9 cellular contexts compared by ENCODE assay signal in genomic region chr16:85354623-85355514, GRCh38.
A peak's percentile ranks its signal among the peaks of the same experiment; 100 is the strongest.
DNase-seq lines count a peak whose midpoint lies in the region; TF ChIP-seq lines count a peak whose summit lies in the region.
"Had no signal": no experiment of that assay in that cellular context is flagged by ENCODE, and none has a peak within 500 bp of the region (broad histone marks: within the 10 kb centered on the region; RNA-seq: fewer than 3 reads in every experiment).

No MANE protein-coding gene starts in this region.

- DNase-seq in CD8-positive, alpha-beta memory T cell: no peak
- peak; percentile 53 for DNase-seq in NCI-H82 treated with DMSO at 0.1 percent for 48 hours (lab: John Stamatoyannopoulos, UW; ENCODE audit: unreplicated experiment)
- DNase-seq in cardiac fibroblast (ENCODE audit: low read depth in 2 of 2): peak; percentile 29 to 36
- peak; percentile 28 for DNase-seq in neural crest cell (ENCODE audit: low read depth, low spot score)
- DNase-seq in ACHN: no peak
- no peak for DNase-seq in NCI-H2107 treated with DMSO at 0.1 percent for 48 hours (lab: John Stamatoyannopoulos, UW; ENCODE audit: unreplicated experiment)
- no peak for DNase-seq in hypothalamus (lab: John Stamatoyannopoulos, UW)
- no peak for DNase-seq in kidney glomerular epithelial cell (lab: John Stamatoyannopoulos, UW)
- DNase-seq: COR-L47 had no signal

- H3K9me3 ChIP-seq in CD8-positive, alpha-beta memory T cell (ENCODE audit: low read length): no peaks in the 10 kb centered on the region

- no peaks in the 10 kb centered on the region for H3K27me3 ChIP-seq in CD8-positive, alpha-beta memory T cell (ENCODE audit: insufficient read depth, low read length, poor library complexity, severe bottlenecking)

- H3K4me3 Mint-ChIP-seq in CD8-positive, alpha-beta memory T cell: no peak overlapping the region
- no peak overlapping the region for H3K4me3 Mint-ChIP-seq in neural crest cell

- CTCF ChIA-PET in CD8-positive, alpha-beta memory T cell (lab: Charles Lee): no interaction called here

- peak overlapping the region; percentile 65 for H3K27ac ChIP-seq in CD8-positive, alpha-beta memory T cell (ENCODE audit: low read depth, low read length)

- H3K36me3 ChIP-seq in CD8-positive, alpha-beta memory T cell (ENCODE audit: insufficient read depth, low read length): no peaks in the 10 kb centered on the region

- H3K27me3 Mint-ChIP-seq in CD8-positive, alpha-beta memory T cell: peaks cover 5 to 7% of the 10 kb centered on the region in 2 donors
- H3K27me3 Mint-ChIP-seq in neural crest cell (ENCODE audit: low read depth): no peaks in the 10 kb centered on the region

- peaks cover 0 to 1% (median 0%) of the 10 kb centered on the region in 5 donors for H3K9me3 Mint-ChIP-seq in CD8-positive, alpha-beta memory T cell
- H3K9me3 Mint-ChIP-seq in neural crest cell: no peaks in the 10 kb centered on the region

- in situ Hi-C loops in ACHN (cut with HindIII; ENCODE audit: low pct_ligation_motif_present, low pct_unique_long_range_greater_than_20kb, low sequenced_read_pairs): no loop called here

- no peaks in the 10 kb centered on the region for H3K4me1 Mint-ChIP-seq in CD8-positive, alpha-beta memory T cell
- peaks cover 22% of the 10 kb centered on the region for H3K4me1 Mint-ChIP-seq in neural crest cell

- H3K27ac Mint-ChIP-seq in CD8-positive, alpha-beta memory T cell: no peak overlapping the region
- no peak overlapping the region for H3K27ac Mint-ChIP-seq in neural crest cell (ENCODE audit: unreplicated experiment)

- POLR2A ChIA-PET in CD8-positive, alpha-beta memory T cell (lab: Charles Lee): no interaction called here

- no peaks in the 10 kb centered on the region for H3K4me1 ChIP-seq in CD8-positive, alpha-beta memory T cell (ENCODE audit: insufficient read depth, low read length)

- H3K4me3 ChIP-seq in CD8-positive, alpha-beta memory T cell (ENCODE audit: low read length): no peak overlapping the region
- no peak overlapping the region for H3K4me3 ChIP-seq in cardiac fibroblast (replicated peaks in 1 of 2; ENCODE audit: low read depth in 2 of 2, low read length in 2 of 2)

- TF ChIP-seq CTCF in cardiac fibroblast (IDR thresholded peaks at IDR 0.05; ENCODE audit: low read depth, low read length) (no peak), neural crest cell (conservative IDR thresholded peaks at IDR 0.05) (no peak)

- no peaks in the 10 kb centered on the region for H3K36me3 Mint-ChIP-seq in CD8-positive, alpha-beta memory T cell
- H3K36me3 Mint-ChIP-seq in neural crest cell (ENCODE audit: low read depth): no peaks in the 10 kb centered on the region

Comparison
In these comparisons a context has a peak if more than half of its experiments do, and no peak if none do; other contexts are left out.
1. DNase-seq: peak in NCI-H82 treated with DMSO at 0.1 percent for 48 hours (single experiment), cardiac fibroblast (2 of 2) and neural crest cell (single experiment); none in CD8-positive, alpha-beta memory T cell (0 of 5), ACHN (single experiment), NCI-H2107 treated with DMSO at 0.1 percent for 48 hours (single experiment), hypothalamus (0 of 51) and kidney glomerular epithelial cell (single experiment).